31 cellular contexts compared by ENCODE assay signal in genomic region chr9:115025721-115026120, GRCh38.
"Had no signal": no experiment of that assay in that cellular context is flagged by ENCODE, and none has a peak within 500 bp of the region (broad histone marks: within the 10 kb centered on the region; RNA-seq: fewer than 3 reads in every experiment).

No MANE protein-coding gene starts in this region.

- H3K27ac Mint-ChIP-seq: activated CD4-positive, alpha-beta memory T cell treated with anti-CD3 and anti-CD28 coated beads, Interleukin-2, amount 10 ng/mL, durations not matched to agents 7 days and 5 days; activated CD4-positive, alpha-beta T cell treated with anti-CD3 and anti-CD28 coated beads, Interleukin-2, amount 10 ng/mL, durations not matched to agents 24 days and 14 days; activated naive CD4-positive, alpha-beta T cell treated with anti-CD3 and anti-CD28 coated beads, Interleukin-2, amount 50 U/mL, for 72 hours; activated T-cell treated with anti-CD3 and anti-CD28 coated beads, Interleukin-2, amount 50 U/mL, for 24 hours; activated T-helper 17 cell treated with anti-CD3 and anti-CD28 coated beads, Interleukin-2, amount 50 U/mL, for 72 hours; brain; effector memory CD8-positive, alpha-beta T cell; naive thymus-derived CD4-positive, alpha-beta T cell; progenitor cell of endocrine pancreas; stimulated activated memory B cell treated with anti-CD40 and anti-IgM and Interleukin-4, amounts not matched to agents 10 μg/mL and 1 μg/mL and 100 μg/mL, for 72 hours; stimulated activated naive CD8-positive, alpha-beta T cell treated with anti-CD3 and anti-CD28 coated beads, Interleukin-15, amount 100 ng/mL, for 72 hours had no signal

- DNase-seq: activated CD4-positive, alpha-beta memory T cell treated with anti-CD3 and anti-CD28 coated beads, Interleukin-2, amount 10 ng/mL, durations not matched to agents 7 days and 5 days; activated CD4-positive, alpha-beta T cell treated with anti-CD3 and anti-CD28 coated beads, Interleukin-2, amount 10 ng/mL, durations not matched to agents 24 days and 14 days; activated CD4-positive, CD25-positive, alpha-beta regulatory T cell treated with anti-CD3 and anti-CD28 coated beads, Interleukin-2, amount 50 U/mL, for 72 hours; activated CD8-positive, alpha-beta memory T cell treated with anti-CD3 and anti-CD28 coated beads, Interleukin-2, amount 50 U/mL, for 48 hours; activated gamma-delta T cell treated with Interleukin-2 at 50 U/mL for 16 hours; activated T-cell treated with anti-CD3 and anti-CD28 coated beads, Interleukin-2, amount 50 U/mL, for 24 hours; anterior cingulate cortex; cortex of kidney; effector memory CD8-positive, alpha-beta T cell; erythroblast; gastrocnemius medialis; islet precursor cell; left cardiac atrium; left ventricle myocardium superior; naive thymus-derived CD4-positive, alpha-beta T cell; ovary; retina; small intestine; stimulated activated CD4-positive, alpha-beta T cell treated with anti-CD3 and anti-CD28 coated beads, Interleukin-4, amount 100 ng/mL, for 24 hours; stimulated activated CD8-positive, alpha-beta memory T cell treated with anti-CD3 and anti-CD28 coated beads, Interleukin-4, amount 100 ng/mL, for 48 hours; stimulated activated naive CD8-positive, alpha-beta T cell treated with anti-CD3 and anti-CD28 coated beads, Interleukin-15, amount 100 ng/mL, for 72 hours; T-helper 2 cell; thyroid gland; upper lobe of right lung had no signal

- H3K9me3 Mint-ChIP-seq: activated CD4-positive, alpha-beta memory T cell treated with anti-CD3 and anti-CD28 coated beads, Interleukin-2, amount 10 ng/mL, durations not matched to agents 7 days and 5 days; activated CD4-positive, alpha-beta T cell treated with anti-CD3 and anti-CD28 coated beads, Interleukin-2, amount 10 ng/mL, durations not matched to agents 24 days and 14 days; activated naive CD4-positive, alpha-beta T cell treated with anti-CD3 and anti-CD28 coated beads, Interleukin-2, amount 50 U/mL, for 72 hours; activated T-cell treated with anti-CD3 and anti-CD28 coated beads, Interleukin-2, amount 50 U/mL, for 24 hours; activated T-helper 17 cell treated with anti-CD3 and anti-CD28 coated beads, Interleukin-2, amount 50 U/mL, for 72 hours; brain; effector memory CD8-positive, alpha-beta T cell; naive thymus-derived CD4-positive, alpha-beta T cell; stimulated activated memory B cell treated with anti-CD40 and anti-IgM and Interleukin-4, amounts not matched to agents 10 μg/mL and 1 μg/mL and 100 μg/mL, for 72 hours; stimulated activated naive CD8-positive, alpha-beta T cell treated with anti-CD3 and anti-CD28 coated beads, Interleukin-15, amount 100 ng/mL, for 72 hours had no signal

- H3K36me3 Mint-ChIP-seq: activated naive CD4-positive, alpha-beta T cell treated with anti-CD3 and anti-CD28 coated beads, Interleukin-2, amount 50 U/mL, for 72 hours; stimulated activated memory B cell treated with anti-CD40 and anti-IgM and Interleukin-4, amounts not matched to agents 10 μg/mL and 1 μg/mL and 100 μg/mL, for 72 hours had no signal

- H3K27me3 ChIP-seq: gastrocnemius medialis, hepatocyte, ovary, thyroid gland, upper lobe of right lung had no signal

- H3K27ac ChIP-seq: gastrocnemius medialis, hepatocyte, ovary, thyroid gland, upper lobe of right lung had no signal

- H3K9me3 ChIP-seq: gastrocnemius medialis, ovary, thyroid gland, upper lobe of right lung had no signal

- H3K4me3 Mint-ChIP-seq: activated CD4-positive, alpha-beta memory T cell treated with anti-CD3 and anti-CD28 coated beads, Interleukin-2, amount 10 ng/mL, durations not matched to agents 7 days and 5 days; activated CD4-positive, alpha-beta T cell treated with anti-CD3 and anti-CD28 coated beads, Interleukin-2, amount 10 ng/mL, durations not matched to agents 24 days and 14 days; activated T-cell treated with anti-CD3 and anti-CD28 coated beads, Interleukin-2, amount 50 U/mL, for 24 hours; activated T-helper 17 cell treated with anti-CD3 and anti-CD28 coated beads, Interleukin-2, amount 50 U/mL, for 72 hours; brain; effector memory CD8-positive, alpha-beta T cell; naive thymus-derived CD4-positive, alpha-beta T cell; stimulated activated memory B cell treated with anti-CD40 and anti-IgM and Interleukin-4, amounts not matched to agents 10 μg/mL and 1 μg/mL and 100 μg/mL, for 72 hours; stimulated activated naive CD8-positive, alpha-beta T cell treated with anti-CD3 and anti-CD28 coated beads, Interleukin-15, amount 100 ng/mL, for 72 hours had no signal

- ATAC-seq: activated naive CD4-positive, alpha-beta T cell treated with anti-CD3 and anti-CD28 coated beads, Interleukin-2, amount 50 U/mL, for 72 hours; activated T-helper 17 cell treated with anti-CD3 and anti-CD28 coated beads, Interleukin-2, amount 50 U/mL, for 72 hours; effector memory CD8-positive, alpha-beta T cell; gastrocnemius medialis; left cardiac atrium; left ventricle myocardium superior; naive thymus-derived CD4-positive, alpha-beta T cell; sciatic nerve; stimulated activated memory B cell treated with anti-CD40 and anti-IgM and Interleukin-4, amounts not matched to agents 10 μg/mL and 1 μg/mL and 100 μg/mL, for 72 hours; stimulated activated naive CD8-positive, alpha-beta T cell treated with anti-CD3 and anti-CD28 coated beads, Interleukin-15, amount 100 ng/mL, for 72 hours; upper lobe of right lung had no signal

- H3K4me1 Mint-ChIP-seq: activated T-helper 17 cell treated with anti-CD3 and anti-CD28 coated beads, Interleukin-2, amount 50 U/mL, for 72 hours; brain; stimulated activated memory B cell treated with anti-CD40 and anti-IgM and Interleukin-4, amounts not matched to agents 10 μg/mL and 1 μg/mL and 100 μg/mL, for 72 hours had no signal
